ENCODE assay signal across 18 cellular contexts in genomic region chr2:74005786-74006185, GRCh38. TPM values are rescaled to one million over a fixed set of nuclear protein-coding genes. Genes with fewer than 3 reads are reported as not detected.
DNase-seq lines count a peak whose midpoint lies in the region; TF ChIP-seq lines count a peak whose summit lies in the region.
"Had no signal": no experiment of that assay in that cellular context is flagged by ENCODE, and none has a peak within 500 bp of the region (broad histone marks: within the 10 kb centered on the region; RNA-seq: fewer than 3 reads in every experiment).

No MANE protein-coding gene starts in this region.

- peak overlapping the region; percentile 4 for H3K27ac Mint-ChIP-seq in type B pancreatic cell

- peak overlapping the region; percentile 39 for H3K4me3 Mint-ChIP-seq in type B pancreatic cell
- H3K4me3 Mint-ChIP-seq: stimulated activated memory B cell treated with anti-CD40 and anti-IgM and Interleukin-4, amounts not matched to agents 10 μg/mL and 1 μg/mL and 100 μg/mL, for 72 hours had no signal

- no peak for TF ChIP-seq CTCF in coronary artery (IDR thresholded peaks at IDR 0.05)
- TF ChIP-seq CTCF in type B pancreatic cell (conservative IDR thresholded peaks at IDR 0.05): no peak

- H3K27me3 Mint-ChIP-seq in type B pancreatic cell: no peaks in the 10 kb centered on the region
- H3K27me3 Mint-ChIP-seq: stimulated activated memory B cell treated with anti-CD40 and anti-IgM and Interleukin-4, amounts not matched to agents 10 μg/mL and 1 μg/mL and 100 μg/mL, for 72 hours had no signal

- H3K9me3 Mint-ChIP-seq in type B pancreatic cell: no peaks in the 10 kb centered on the region
- H3K9me3 Mint-ChIP-seq: CD8-positive, alpha-beta memory T cell; stimulated activated memory B cell treated with anti-CD40 and anti-IgM and Interleukin-4, amounts not matched to agents 10 μg/mL and 1 μg/mL and 100 μg/mL, for 72 hours had no signal

- no peak overlapping the region for H3K27ac ChIP-seq in coronary artery
- H3K27ac ChIP-seq: upper lobe of left lung had no signal

- H3K36me3 Mint-ChIP-seq in type B pancreatic cell: peaks cover 12% of the 10 kb centered on the region

- DNase-seq in activated CD8-positive, alpha-beta memory T cell treated with anti-CD3 and anti-CD28 coated beads for 24 hours: peak; percentile 9
- no peak for DNase-seq in activated CD8-positive, alpha-beta memory T cell treated with anti-CD3 and anti-CD28 coated beads, Interleukin-2, amount 50 U/mL, for 4 hours
- DNase-seq in coronary artery (ENCODE audit: low spot score): peak; percentile 46
- peak; percentile 20 for DNase-seq in medulla oblongata (ENCODE audit: extremely low spot score)
- DNase-seq in type B pancreatic cell (ENCODE audit: extremely low spot score, unreplicated experiment): peak; percentile 42
- no peak for DNase-seq in GM03348 (ENCODE audit: low spot score)
- DNase-seq in NCI-H2029 treated with DMSO at 0.1 percent for 48 hours (lab: John Stamatoyannopoulos, UW): no peak
- no peak for DNase-seq in kidney glomerular epithelial cell (lab: John Stamatoyannopoulos, UW)
- DNase-seq: activated CD4-positive, CD25-positive, alpha-beta regulatory T cell; activated effector memory CD4-positive, alpha-beta T cell treated with Interleukin-2 at 50 U/mL for 16 hours; CD8-positive, alpha-beta memory T cell; left ventricle myocardium superior; MM.1S; NCI-H1694 treated with DMSO at 0.1 percent for 48 hours; SHP77 treated with DMSO at 0.1 percent for 48 hours; T-helper 2 cell; upper lobe of left lung had no signal

- no peak overlapping the region for H3K4me3 ChIP-seq in coronary artery
- H3K4me3 ChIP-seq: upper lobe of left lung had no signal

- H3K4me1 Mint-ChIP-seq in type B pancreatic cell (ENCODE audit: unreplicated experiment): peaks cover 77% of the 10 kb centered on the region

RNA-seq across cellular contexts. Expression of gene TET3, which starts 21.1 kb away (rescaled TPM):
- total RNA-seq in type B pancreatic cell (ENCODE audit: low replicate concordance): 34.6 and 71.5 TPM in 2 replicates

Comparison
In these comparisons a context has a peak if more than half of its experiments do, and no peak if none do; other contexts are left out.
1. DNase-seq: peak in activated CD8-positive, alpha-beta memory T cell treated with anti-CD3 and anti-CD28 coated beads for 24 hours (single experiment), coronary artery (single experiment), medulla oblongata (single experiment) and type B pancreatic cell (single experiment); none in activated CD8-positive, alpha-beta memory T cell treated with anti-CD3 and anti-CD28 coated beads, Interleukin-2, amount 50 U/mL, for 4 hours (single experiment), GM03348 (single experiment), NCI-H2029 treated with DMSO at 0.1 percent for 48 hours (single experiment) and kidney glomerular epithelial cell (single experiment).